ENCODE assay signal across 8 cellular contexts in genomic region chr2:196849895-196850294, GRCh38. TPM values are rescaled to one million over a fixed set of nuclear protein-coding genes. Genes with fewer than 3 reads are reported as not detected.
DNase-seq lines count a peak whose midpoint lies in the region; ATAC-seq, FAIRE-seq and TF ChIP-seq lines count a peak whose summit lies in the region.

No MANE protein-coding gene starts in this region.

- no peak for FAIRE-seq in kidney (lab: Jason Lieb, UNC)

- H3K27me3 Mint-ChIP-seq in HFFc6 (ENCODE audit: insufficient read depth), result no peaks in the 10 kb centered on the region
- H3K27me3 Mint-ChIP-seq in mesothelial cell of epicardium (ENCODE audit: low read depth), result peaks cover 2% of the 10 kb centered on the region

- no peak for ATAC-seq in HG03135 (IDR thresholded peaks at IDR 0.05; ENCODE audit: unreplicated experiment)
- ATAC-seq in HG02610 (IDR thresholded peaks at IDR 0.05; ENCODE audit: unreplicated experiment), result no peak

- H3K36me3 ChIP-seq in BJ (ENCODE audit: control insufficient read depth, insufficient read depth, low read length) (no peaks in the 10 kb centered on the region), adipocyte (ENCODE audit: control insufficient read depth, insufficient read depth, low read length, severe bottlenecking) (no peaks in the 10 kb centered on the region), kidney (ENCODE audit: control insufficient read depth in 1 of 2, insufficient read depth in 2 of 2, low read length in 2 of 2) (peaks cover 0 to 2% of the 10 kb centered on the region in 2 donors)
- H3K36me3 ChIP-seq in effector memory CD4-positive, alpha-beta T cell (ENCODE audit: control insufficient read depth, insufficient read depth, low read length), result peaks cover 6% of the 10 kb centered on the region

- POLR2A ChIA-PET in BJ (lab: Charles Lee), result no interaction called here

- no peak overlapping the region for H3K27ac ChIP-seq in kidney (ENCODE audit: low read depth in 2 of 2, low read length in 2 of 2)
- H3K27ac ChIP-seq in effector memory CD4-positive, alpha-beta T cell (ENCODE audit: insufficient read depth, low read length, poor library complexity, severe bottlenecking), result no peak overlapping the region

- intact Hi-C loops in kidney (cut with DNase I), result no loop called here

- TF ChIP-seq CTCF in BJ (IDR thresholded peaks at IDR 0.05; ENCODE audit: insufficient read depth, low read depth, low read length) (peak; percentile 54), HFFc6 (IDR thresholded peaks at IDR 0.05) (peak; percentile 72), kidney (IDR thresholded peaks at IDR 0.05; ENCODE audit: borderline replicate concordance, extremely low read depth, insufficient read depth) (peak; percentile 16), mesothelial cell of epicardium (IDR thresholded peaks at IDR 0.05; ENCODE audit: unreplicated experiment) (no peak)

- H3K27me3 ChIP-seq in BJ (ENCODE audit: control insufficient read depth, insufficient read depth, low read length), result no peaks in the 10 kb centered on the region
- no peaks in the 10 kb centered on the region for H3K27me3 ChIP-seq in adipocyte (replicated peaks; ENCODE audit: control insufficient read depth, insufficient read depth, low read length)
- H3K27me3 ChIP-seq in effector memory CD4-positive, alpha-beta T cell (replicated peaks; ENCODE audit: control insufficient read depth, insufficient read depth, low read length, poor library complexity, severe bottlenecking), result no peaks in the 10 kb centered on the region

- DNase-seq in BJ (ENCODE audit: low read depth), result no peak
- DNase-seq in HFFc6, result peak; percentile 46
- DNase-seq in adipocyte (ENCODE audit: low read depth), result peak; percentile 26
- DNase-seq in kidney, result no peak
- DNase-seq in mesothelial cell of epicardium (ENCODE audit: low spot score in 2 of 2, unreplicated experiment in 2 of 2), result no peak
- DNase-seq in effector memory CD4-positive, alpha-beta T cell, result no peak

- CTCF ChIA-PET in BJ (lab: Yijun Ruan, JAX), result interaction anchor here (0.6 to 1.0 kb wide), 4 partner anchors 15 to 533 kb away, joined by 3 read pairs; no protein-coding TSS in a partner anchor

- H3K4me3 Mint-ChIP-seq in HFFc6, result no peak overlapping the region
- H3K4me3 Mint-ChIP-seq in mesothelial cell of epicardium, result no peak overlapping the region

- no peak overlapping the region for H3K27ac Mint-ChIP-seq in HFFc6
- no peak overlapping the region for H3K27ac Mint-ChIP-seq in mesothelial cell of epicardium

- H3K4me1 ChIP-seq in adipocyte (ENCODE audit: control insufficient read depth, insufficient read depth, low read length) (peaks cover 7% of the 10 kb centered on the region), kidney (ENCODE audit: control insufficient read depth in 1 of 2, insufficient read depth in 1 of 2, low read depth in 1 of 2, low read length in 2 of 2) (no peaks in the 10 kb centered on the region)
- no peaks in the 10 kb centered on the region for H3K4me1 ChIP-seq in effector memory CD4-positive, alpha-beta T cell (ENCODE audit: control insufficient read depth, insufficient read depth, low read length, poor library complexity, severe bottlenecking)

- H3K4me1 Mint-ChIP-seq in HFFc6 (ENCODE audit: low read depth), result peaks cover 6% of the 10 kb centered on the region
- peaks cover 7% of the 10 kb centered on the region for H3K4me1 Mint-ChIP-seq in mesothelial cell of epicardium

- H3K36me3 Mint-ChIP-seq in HFFc6 (ENCODE audit: low read depth), result no peaks in the 10 kb centered on the region
- H3K36me3 Mint-ChIP-seq in mesothelial cell of epicardium, result peaks cover 26% of the 10 kb centered on the region

- no peaks in the 10 kb centered on the region for H3K9me3 ChIP-seq in adipocyte (ENCODE audit: control insufficient read depth, low read length)
- H3K9me3 ChIP-seq in kidney (ENCODE audit: control insufficient read depth in 1 of 2, low read length in 2 of 2), result no peaks in the 10 kb centered on the region
- H3K9me3 ChIP-seq in effector memory CD4-positive, alpha-beta T cell (ENCODE audit: control insufficient read depth, low read length), result no peaks in the 10 kb centered on the region

- H3K4me3 ChIP-seq in BJ (ENCODE audit: low read depth, low read length), result no peak overlapping the region
- no peak overlapping the region for H3K4me3 ChIP-seq in adipocyte (ENCODE audit: low read length)
- H3K4me3 ChIP-seq in kidney (ENCODE audit: low read length in 2 of 2), result no peak overlapping the region
- H3K4me3 ChIP-seq in effector memory CD4-positive, alpha-beta T cell (ENCODE audit: insufficient read depth, low read depth, low read length, poor library complexity, severe bottlenecking), result no peak overlapping the region

- no peaks in the 10 kb centered on the region for H3K9me3 Mint-ChIP-seq in HFFc6
- H3K9me3 Mint-ChIP-seq in mesothelial cell of epicardium, result no peaks in the 10 kb centered on the region

- no peak overlapping the region for H3K9ac ChIP-seq in adipocyte (ENCODE audit: low read length)
- no peak overlapping the region for H3K9ac ChIP-seq in kidney (ENCODE audit: low read length in 2 of 2)

RNA-seq across cellular contexts. Expression of gene C2orf66, which starts 40.7 kb away (rescaled TPM):
- polyA plus RNA-seq in BJ (2011; rRNA removed) (0.12 and 0.23 TPM in 2 replicates), kidney (ENCODE audit: insufficient read depth, low read depth, low replicate concordance) (not detected)
- 0.14 TPM in 1 of 2 replicates, not detected in the other for polyA minus RNA-seq in BJ (2011; rRNA and poly(A)+ RNA removed)
- under 1 TPM in 1 of 6 experiments, not detected in 5; 0.09 TPM for total RNA-seq in HFFc6 (2021; fragmentation: NEBNext Ultra II Directional; extraction: Animal tissue kit (Norgen Biotek cat#: 25700))
- total RNA-seq in kidney (not detected), mesothelial cell of epicardium (0.18 to 0.44 TPM (median 0.27 TPM) in 3 replicates)

RNA-seq across cellular contexts. Expression of gene GTF3C3, which starts 50.4 kb away (rescaled TPM):
- 14.3 and 27.1 TPM in 2 replicates for polyA plus RNA-seq in BJ (2011; rRNA removed)
- 14.1 and 14.8 TPM in 2 replicates for polyA minus RNA-seq in BJ (2011; rRNA and poly(A)+ RNA removed)
- 10 to 100 TPM; 23.1 to 40.8 (median 30.0) TPM for total RNA-seq in HFFc6 (2021; fragmentation: NEBNext Ultra II Directional; extraction: Animal tissue kit (Norgen Biotek cat#: 25700))
- 27.7 TPM for total RNA-seq in kidney
- polyA plus RNA-seq in kidney (ENCODE audit: insufficient read depth, low read depth, low replicate concordance), result 10.1 TPM
- total RNA-seq in mesothelial cell of epicardium, result 52.6 to 56.7 TPM (median 54.4 TPM) in 3 replicates

Comparison
In these comparisons a context has a peak if more than half of its experiments do, and no peak if none do; other contexts are left out.
1. DNase-seq: peak in HFFc6 (single experiment) and adipocyte (single experiment); none in BJ (single experiment), kidney (single experiment), mesothelial cell of epicardium (0 of 2) and effector memory CD4-positive, alpha-beta T cell (0 of 3).